Comparison of ENCODE assay signal across 9 cellular contexts in genomic region chrX:134603806-134604700, GRCh38. TPM values are rescaled to one million over a fixed set of nuclear protein-coding genes. Genes with fewer than 3 reads are reported as not detected.
DNase-seq lines count a peak whose midpoint lies in the region; ATAC-seq and TF ChIP-seq lines count a peak whose summit lies in the region.
"Had no signal": no experiment of that assay in that cellular context is flagged by ENCODE, and none has a peak within 500 bp of the region (broad histone marks: within the 10 kb centered on the region; RNA-seq: fewer than 3 reads in every experiment).

No MANE protein-coding gene starts in this region.

- intact Hi-C loops in transverse colon (cut with DNase I; ENCODE audit: low total_unique reads), result no loop called here

- no peaks in the 10 kb centered on the region for H3K36me3 ChIP-seq in transverse colon

- ATAC-seq in GM18519 (IDR thresholded peaks at IDR 0.05; ENCODE audit: low FRiP score, unreplicated experiment), result no peak

- H3K9me3 ChIP-seq in transverse colon, result no peaks in the 10 kb centered on the region

- peaks cover 0 to 3% (median 0%) of the 10 kb centered on the region in 4 donors for H3K4me1 ChIP-seq in transverse colon

- no peaks in the 10 kb centered on the region for H3K27me3 ChIP-seq in transverse colon

- TF ChIP-seq POLR2A in transverse colon (IDR thresholded peaks at IDR 0.05), result no peak

- in situ Hi-C loops in transverse colon (cut with MboI; ENCODE audit: low pct_ligation_motif_present in 1 of 4, low pct_unique_long_range_greater_than_20kb in 1 of 4, low sequenced_read_pairs in 3 of 4), result no loop called here

- peak; percentile 65 for DNase-seq in DMS 273 (lab: John Stamatoyannopoulos, UW; ENCODE audit: unreplicated experiment)
- no peak for DNase-seq in DMS 273 treated with DMSO at 0.1 percent for 48 hours (lab: John Stamatoyannopoulos, UW)
- DNase-seq in RPMI7951 (ENCODE audit: low read depth), result peak; percentile 85
- peak; percentile 92 for DNase-seq in fibroblast of gingiva (ENCODE audit: low read depth)
- peak; percentile 59 for DNase-seq in renal cortical epithelial cell (ENCODE audit: low read depth)
- no peak for DNase-seq in transverse colon
- no peak for DNase-seq in stimulated activated CD4-positive, alpha-beta T cell treated with anti-CD3 and anti-CD28 coated beads, Interleukin-12 subunit alpha, Interleukin-12 subunit beta, amount 100 ng/mL, for 4 hours

- no peak for TF ChIP-seq EP300 in transverse colon (IDR thresholded peaks at IDR 0.05; ENCODE audit: low read depth)

- H3K4me3 ChIP-seq in transverse colon, result no peak overlapping the region

- 73 to 87% methylated on average over 2 to 3 of the region's 3 CpGs for WGBS in transverse colon (ENCODE audit: low coverage in 1 of 2), 2 donors

- TF ChIP-seq CTCF in transverse colon (IDR thresholded peaks at IDR 0.05), result no peak

- no peak overlapping the region for H3K27ac ChIP-seq in transverse colon
- H3K27ac ChIP-seq: 22Rv1 had no signal

RNA-seq across cellular contexts. Expression of gene PLAC1, which starts 54.2 kb away (rescaled TPM):
- 0.12 and 0.59 TPM in 2 replicates for total RNA-seq in RPMI7951 (2014; rRNA removed; shearing (Covaris generic))
- total RNA-seq in renal cortical epithelial cell (not detected in 2 replicates), transverse colon (under 1 TPM in 1 of 4 donors, not detected in 3; 0.79 TPM)

Comparison
In these comparisons a context has a peak if more than half of its experiments do, and no peak if none do; other contexts are left out.
1. DNase-seq: peak in DMS 273 (single experiment), RPMI7951 (single experiment), fibroblast of gingiva (single experiment) and renal cortical epithelial cell (single experiment); none in DMS 273 treated with DMSO at 0.1 percent for 48 hours (single experiment), transverse colon (single experiment) and stimulated activated CD4-positive, alpha-beta T cell treated with anti-CD3 and anti-CD28 coated beads, Interleukin-12 subunit alpha, Interleukin-12 subunit beta, amount 100 ng/mL, for 4 hours (single experiment).